Comparison of ENCODE assay signal across 29 cellular contexts in the genomic region with DNA sequence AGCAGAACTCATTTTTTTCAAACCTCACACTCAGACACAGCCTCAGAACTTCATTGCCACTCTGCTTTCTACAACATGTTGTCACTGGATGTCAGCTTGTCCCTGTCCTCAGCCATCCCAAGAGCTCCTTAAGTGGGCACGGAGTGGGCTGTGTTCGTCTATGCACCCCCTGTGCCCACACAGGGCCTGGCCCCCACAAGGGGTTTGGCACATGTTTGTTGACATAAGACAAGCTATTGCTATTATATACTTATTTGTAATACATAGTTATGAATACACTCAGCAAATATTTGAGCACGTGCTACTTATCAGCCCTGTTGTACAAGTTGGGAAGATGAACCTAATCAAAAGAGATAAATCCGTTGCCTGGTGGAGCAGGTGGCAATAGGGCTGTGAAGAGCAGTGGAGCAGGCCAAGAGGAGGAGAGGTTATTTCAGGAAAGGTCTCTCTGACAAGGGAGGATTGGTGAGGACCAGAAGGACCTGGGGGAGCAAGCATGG. TPM values are rescaled to one million over a fixed set of nuclear protein-coding genes. Genes with fewer than 3 reads are reported as not detected.
DNase-seq lines count a peak whose midpoint lies in the region; ATAC-seq, FAIRE-seq and TF ChIP-seq lines count a peak whose summit lies in the region.
"Had no signal": no experiment of that assay in that cellular context is flagged by ENCODE, and none has a peak within 500 bp of the region (broad histone marks: within the 10 kb centered on the region; RNA-seq: fewer than 3 reads in every experiment).

No MANE protein-coding gene starts in this region.

- H3K23ac ChIP-seq in H1 (ENCODE audit: insufficient read length), result no peak overlapping the region

- H2BK5ac ChIP-seq in H1 (ENCODE audit: low read depth, low read length), result no peak overlapping the region

- no peak for TF ChIP-seq RAD21 in H1 (IDR thresholded peaks at IDR 0.05 in 1 of 2, conservative IDR thresholded peaks at IDR 0.05 in 1 of 2; ENCODE audit: low read depth in 2 of 2, low read length in 2 of 2)

- DNase-seq in natural killer cell treated with Interleukin-12 subunit alpha and Interleukin-12 subunit beta and Interleukin-15 and Interleukin-18, amount 100 ng/mL, for 72 hours (ENCODE audit: low spot score), result peak; percentile 1
- no peak for DNase-seq in natural killer cell
- no peak for DNase-seq in H1 (ENCODE audit: low read depth in 1 of 2, low spot score in 2 of 2)
- DNase-seq in activated CD8-positive, alpha-beta T cell treated with anti-CD3 and anti-CD28 coated beads for 36 hours, result no peak
- DNase-seq in naive thymus-derived CD4-positive, alpha-beta T cell, result no peak
- DNase-seq in GM12892 (ENCODE audit: insufficient read length), result no peak
- DNase-seq: activated CD4-positive, alpha-beta T cell treated with anti-CD3 and anti-CD28 coated beads for 48 hours; activated CD8-positive, alpha-beta memory T cell treated with anti-CD3 and anti-CD28 coated beads for 24 hours; GDM1; hypothalamus; lower lobe of right lung; NCI-H1048; NCI-H187 treated with DMSO at 0.1 percent for 48 hours; NCI-H69; nephron progenitor cell; ovary; Peyer's patch; retina; SIG-M5; small intestine; stimulated activated naive CD4-positive, alpha-beta T cell; T1000 had no signal

- no peaks in the 10 kb centered on the region for H3K4me1 Mint-ChIP-seq in natural killer cell treated with Interleukin-12 subunit alpha and Interleukin-12 subunit beta and Interleukin-15 and Interleukin-18, amount 100 ng/mL, for 72 hours (ENCODE audit: low read depth in 2 of 2)
- no peaks in the 10 kb centered on the region for H3K4me1 Mint-ChIP-seq in natural killer cell
- no peaks in the 10 kb centered on the region for H3K4me1 Mint-ChIP-seq in IgD-negative memory B cell
- no peaks in the 10 kb centered on the region for H3K4me1 Mint-ChIP-seq in activated CD8-positive, alpha-beta T cell treated with anti-CD3 and anti-CD28 coated beads for 36 hours (ENCODE audit: low read depth)
- H3K4me1 Mint-ChIP-seq in naive thymus-derived CD4-positive, alpha-beta T cell, result no peaks in the 10 kb centered on the region

- no peak overlapping the region for H3K27ac Mint-ChIP-seq in natural killer cell treated with Interleukin-12 subunit alpha and Interleukin-12 subunit beta and Interleukin-15 and Interleukin-18, amount 100 ng/mL, for 72 hours
- H3K27ac Mint-ChIP-seq in natural killer cell, result no peak overlapping the region
- peak overlapping the region in 2 of 3 donors; percentile 1 to 93 for H3K27ac Mint-ChIP-seq in IgD-negative memory B cell
- H3K27ac Mint-ChIP-seq in activated CD8-positive, alpha-beta T cell treated with anti-CD3 and anti-CD28 coated beads for 36 hours, result no peak overlapping the region
- H3K27ac Mint-ChIP-seq in naive thymus-derived CD4-positive, alpha-beta T cell, result no peak overlapping the region
- H3K27ac Mint-ChIP-seq: activated naive CD8-positive, alpha-beta T cell; nephron progenitor cell had no signal

- H4K5ac ChIP-seq in H1 (ENCODE audit: insufficient read length, low read depth, low read length), result no peak overlapping the region

- 0 out of 2 replicates have a peak overlapping the region, but pooled peaks have one; percentile 54 for H2BK15ac ChIP-seq in H1 (ENCODE audit: low read length)

- H3K79me1 ChIP-seq in H1 (ENCODE audit: low read depth, low read length), result no peaks in the 10 kb centered on the region

- H3K27me3 ChIP-seq in H1 (replicated peaks in 1 of 4; ENCODE audit: control insufficient read depth in 3 of 4, extremely low read depth in 1 of 4, insufficient read depth in 3 of 4, low read length in 3 of 4), result no peaks in the 10 kb centered on the region
- no peaks in the 10 kb centered on the region for H3K27me3 ChIP-seq in naive thymus-derived CD4-positive, alpha-beta T cell (ENCODE audit: control insufficient read depth in 2 of 2, insufficient read depth in 2 of 2, low read length in 2 of 2)
- H3K27me3 ChIP-seq: BLaER1 treated with 17β-estradiol and CSF1 and Interleukin-3, amounts not matched to agents 10 nM and 100 nM; ovary; Peyer's patch had no signal

- FAIRE-seq in H1 (lab: Jason Lieb, UNC) (no peak), GM12892 (lab: Jason Lieb, UNC) (no peak)
- FAIRE-seq: bronchial epithelial cell, small intestine, urothelium cell line had no signal

- H2AFZ ChIP-seq in H1 (ENCODE audit: low read length), result no peak overlapping the region

- H3K14ac ChIP-seq in H1 (ENCODE audit: insufficient read length), result no peak overlapping the region

- no peak overlapping the region for H3K27ac ChIP-seq in H1 (ENCODE audit: low read depth, low read length)
- no peak overlapping the region for H3K27ac ChIP-seq in naive thymus-derived CD4-positive, alpha-beta T cell (ENCODE audit: low read depth, low read length)
- H3K27ac ChIP-seq: BLaER1 treated with 17β-estradiol and CSF1 and Interleukin-3, amounts not matched to agents 10 nM and 100 nM; lower lobe of right lung; ovary; thoracic aorta had no signal

- intact Hi-C loops in natural killer cell (cut with micrococcal nuclease), result no loop called here
- intact Hi-C loops in activated CD8-positive, alpha-beta T cell treated with anti-CD3 and anti-CD28 coated beads for 36 hours (cut with micrococcal nuclease), result no loop called here
- intact Hi-C loops in naive thymus-derived CD4-positive, alpha-beta T cell (cut with micrococcal nuclease), result no loop called here

- H3K18ac ChIP-seq in H1 (ENCODE audit: extremely low read depth, low read length), result no peak overlapping the region

- H2AK5ac ChIP-seq in H1 (ENCODE audit: low read depth, low read length), result no peak overlapping the region

- H2BK12ac ChIP-seq in H1 (ENCODE audit: low read depth, low read length), result no peak overlapping the region

- H3K4ac ChIP-seq in H1 (replicated peaks; ENCODE audit: insufficient read length, low read depth, low read length), result peak overlapping the region; percentile 58

- no peak for ATAC-seq in natural killer cell treated with Interleukin-12 subunit alpha and Interleukin-12 subunit beta and Interleukin-15 and Interleukin-18, amount 100 ng/mL, for 72 hours
- no peak for ATAC-seq in natural killer cell
- ATAC-seq in activated CD8-positive, alpha-beta T cell treated with anti-CD3 and anti-CD28 coated beads for 36 hours, result no peak
- ATAC-seq in naive thymus-derived CD4-positive, alpha-beta T cell, result no peak
- ATAC-seq: lower lobe of right lung had no signal

- no peak for TF ChIP-seq EP300 in H1 (IDR thresholded peaks at IDR 0.05; ENCODE audit: borderline replicate concordance in 1 of 2, low read depth in 2 of 2, low read length in 2 of 2)

- H3K79me2 ChIP-seq in H1 (ENCODE audit: control insufficient read depth in 1 of 2, insufficient read depth in 2 of 2, low read length in 2 of 2), result no peaks in the 10 kb centered on the region

- TF ChIP-seq CTCF in natural killer cell (IDR thresholded peaks at IDR 0.05), result no peak
- TF ChIP-seq CTCF in H1 (IDR thresholded peaks at IDR 0.05; ENCODE audit: control extremely low read depth in 1 of 3, insufficient read depth in 1 of 3, low read depth in 1 of 3, low read length in 3 of 3), result no peak
- TF ChIP-seq CTCF in activated CD8-positive, alpha-beta T cell treated with anti-CD3 and anti-CD28 coated beads for 36 hours (IDR thresholded peaks at IDR 0.05), result no peak

- no peak overlapping the region for H3K4me2 ChIP-seq in H1 (ENCODE audit: insufficient read depth in 1 of 2, low read depth in 2 of 2, low read length in 2 of 2)
- H3K4me2 ChIP-seq: BLaER1 treated with 17β-estradiol and CSF1 and Interleukin-3, amounts not matched to agents 10 nM and 100 nM had no signal

- 76% methylated on average over 4 of the region's 4 CpGs; no CpG with 5 or more reads in 1 of the 2 experiments for WGBS in H1 (ENCODE audit: extremely low coverage in 1 of 2, insufficient coverage in 1 of 2, insufficient read length in 1 of 2, insufficient replicate concordance in 2 of 2, low coverage in 1 of 2, low lambda C conversion rate in 2 of 2, missing lambda C conversion rate in 1 of 2), 2 experiments

- no peaks in the 10 kb centered on the region for H4K20me1 ChIP-seq in H1 (replicated peaks in 1 of 2; ENCODE audit: control insufficient read depth in 1 of 2, insufficient read depth in 2 of 2, low read length in 2 of 2)
- H4K20me1 ChIP-seq: BLaER1 treated with 17β-estradiol and CSF1 and Interleukin-3, amounts not matched to agents 10 nM and 100 nM had no signal

- H4K91ac ChIP-seq in H1 (replicated peaks; ENCODE audit: insufficient read length, low read length), result no peak overlapping the region

- H3K9me3 Mint-ChIP-seq in natural killer cell treated with Interleukin-12 subunit alpha and Interleukin-12 subunit beta and Interleukin-15 and Interleukin-18, amount 100 ng/mL, for 72 hours, result no peaks in the 10 kb centered on the region
- H3K9me3 Mint-ChIP-seq in natural killer cell (no peaks in the 10 kb centered on the region), IgD-negative memory B cell (peaks cover 0 to 4% (median 2%) of the 10 kb centered on the region in 3 donors)
- no peaks in the 10 kb centered on the region for H3K9me3 Mint-ChIP-seq in activated CD8-positive, alpha-beta T cell treated with anti-CD3 and anti-CD28 coated beads for 36 hours
- H3K9me3 Mint-ChIP-seq in naive thymus-derived CD4-positive, alpha-beta T cell, result no peaks in the 10 kb centered on the region
- H3K9me3 Mint-ChIP-seq: nephron progenitor cell had no signal

- peaks cover 0 to 4% (median 2%) of the 10 kb centered on the region in 4 experiments; a peak in 3 of 7 replicates for H3K4me1 ChIP-seq in H1 (replicated peaks in 1 of 4; ENCODE audit: control insufficient read depth in 3 of 4, insufficient read depth in 4 of 4, low read length in 3 of 4)
- H3K4me1 ChIP-seq in naive thymus-derived CD4-positive, alpha-beta T cell (ENCODE audit: control insufficient read depth in 2 of 2, insufficient read depth in 2 of 2, low read length in 2 of 2), result no peaks in the 10 kb centered on the region
- H3K4me1 ChIP-seq: HAP-1, lower lobe of right lung had no signal

- no peaks in the 10 kb centered on the region for H3K9me3 ChIP-seq in H1 (ENCODE audit: insufficient read depth in 2 of 2, low read depth in 1 of 2, low read length in 1 of 2)
- no peaks in the 10 kb centered on the region for H3K9me3 ChIP-seq in naive thymus-derived CD4-positive, alpha-beta T cell (ENCODE audit: control insufficient read depth in 2 of 3, low read length in 3 of 3)
- H3K9me3 ChIP-seq: BLaER1 treated with 17β-estradiol and CSF1 and Interleukin-3, amounts not matched to agents 10 nM and 100 nM; HAP-1; lower lobe of right lung; ovary; Peyer's patch; thoracic aorta had no signal

- no peak overlapping the region for H3K9ac ChIP-seq in H1 (replicated peaks in 1 of 4; ENCODE audit: extremely low read depth in 1 of 4, low read depth in 3 of 4, low read length in 3 of 4)
- H3K9ac ChIP-seq: BLaER1 treated with 17β-estradiol and CSF1 and Interleukin-3, amounts not matched to agents 10 nM and 100 nM had no signal

- CTCF ChIA-PET in H1 (lab: Charles Lee; ENCODE audit: partially characterized antibody), result interaction anchor here (1.0 to 6.0 kb wide), 7 partner anchors 10 to 416 kb away, joined by 3 to 23 read pairs (median 3); no protein-coding TSS in a partner anchor
- CTCF ChIA-PET in activated CD8-positive, alpha-beta T cell treated with anti-CD3 and anti-CD28 coated beads for 36 hours (lab: Charles Lee), result no interaction called here
- CTCF ChIA-PET in naive thymus-derived CD4-positive, alpha-beta T cell (lab: Charles Lee), result no interaction called here

- no peaks in the 10 kb centered on the region for H3K23me2 ChIP-seq in H1 (ENCODE audit: low read depth, low read length)

- H3K4me3 ChIP-seq in H1 (ENCODE audit: extremely low read depth in 1 of 4, insufficient read depth in 2 of 4, low read depth in 3 of 4, low read length in 4 of 4), result no peak overlapping the region
- H3K4me3 ChIP-seq in naive thymus-derived CD4-positive, alpha-beta T cell (ENCODE audit: low read length), result no peak overlapping the region
- H3K4me3 ChIP-seq: BLaER1 treated with 17β-estradiol and CSF1 and Interleukin-3, amounts not matched to agents 10 nM and 100 nM; HAP-1; lower lobe of right lung; ovary; Peyer's patch; thoracic aorta had no signal

- H2BK120ac ChIP-seq in H1 (replicated peaks; ENCODE audit: low read depth, low read length), result peak overlapping the region; percentile 25

- H3K36me3 ChIP-seq in H1 (ENCODE audit: control insufficient read depth in 2 of 4, insufficient read depth in 4 of 4, low read length in 3 of 4), result no peaks in the 10 kb centered on the region
- H3K36me3 ChIP-seq in naive thymus-derived CD4-positive, alpha-beta T cell (ENCODE audit: control insufficient read depth in 2 of 3, insufficient read depth in 3 of 3, low read length in 3 of 3), result no peaks in the 10 kb centered on the region
- H3K36me3 ChIP-seq: BLaER1 treated with 17β-estradiol and CSF1 and Interleukin-3, amounts not matched to agents 10 nM and 100 nM; HAP-1; lower lobe of right lung; ovary; Peyer's patch; thoracic aorta had no signal

- no peak overlapping the region for H3K56ac ChIP-seq in H1 (replicated peaks; ENCODE audit: insufficient read length, low read depth, low read length)

- no peak overlapping the region for H4K8ac ChIP-seq in H1 (ENCODE audit: extremely low read depth, insufficient read depth, low read length)

- no peak overlapping the region for H3K4me3 Mint-ChIP-seq in natural killer cell treated with Interleukin-12 subunit alpha and Interleukin-12 subunit beta and Interleukin-15 and Interleukin-18, amount 100 ng/mL, for 72 hours
- H3K4me3 Mint-ChIP-seq in natural killer cell (no peak overlapping the region), IgD-negative memory B cell (no peak overlapping the region)
- no peak overlapping the region for H3K4me3 Mint-ChIP-seq in activated CD8-positive, alpha-beta T cell treated with anti-CD3 and anti-CD28 coated beads for 36 hours
- H3K4me3 Mint-ChIP-seq in naive thymus-derived CD4-positive, alpha-beta T cell, result no peak overlapping the region
- H3K4me3 Mint-ChIP-seq: activated naive CD8-positive, alpha-beta T cell; nephron progenitor cell had no signal

- H3K27me3 Mint-ChIP-seq in natural killer cell treated with Interleukin-12 subunit alpha and Interleukin-12 subunit beta and Interleukin-15 and Interleukin-18, amount 100 ng/mL, for 72 hours, result peaks cover 27 to 39% of the 10 kb centered on the region in 2 donors
- H3K27me3 Mint-ChIP-seq in natural killer cell (ENCODE audit: low read depth in 2 of 2) (peaks cover 21 to 65% of the 10 kb centered on the region in 2 donors), IgD-negative memory B cell (peaks cover 21% of the 10 kb centered on the region)
- peaks cover 10% of the 10 kb centered on the region for H3K27me3 Mint-ChIP-seq in activated CD8-positive, alpha-beta T cell treated with anti-CD3 and anti-CD28 coated beads for 36 hours
- peaks cover 2 to 35% (median 25%) of the 10 kb centered on the region in 5 donors for H3K27me3 Mint-ChIP-seq in naive thymus-derived CD4-positive, alpha-beta T cell

- TF ChIP-seq POLR2A in H1 (IDR thresholded peaks at IDR 0.05; ENCODE audit: control extremely low read depth in 1 of 2, low read depth in 2 of 2, low read length in 2 of 2) (no peak), GM12892 (IDR thresholded peaks at IDR 0.05; ENCODE audit: low read depth, low read length) (no peak)

- H2BK20ac ChIP-seq in H1 (ENCODE audit: low read length), result no peak overlapping the region

- no peaks in the 10 kb centered on the region for H3K36me3 Mint-ChIP-seq in natural killer cell treated with Interleukin-12 subunit alpha and Interleukin-12 subunit beta and Interleukin-15 and Interleukin-18, amount 100 ng/mL, for 72 hours
- H3K36me3 Mint-ChIP-seq in natural killer cell, result no peaks in the 10 kb centered on the region
- no peaks in the 10 kb centered on the region for H3K36me3 Mint-ChIP-seq in IgD-negative memory B cell
- H3K36me3 Mint-ChIP-seq in activated CD8-positive, alpha-beta T cell treated with anti-CD3 and anti-CD28 coated beads for 36 hours (ENCODE audit: low read depth), result no peaks in the 10 kb centered on the region
- no peaks in the 10 kb centered on the region for H3K36me3 Mint-ChIP-seq in naive thymus-derived CD4-positive, alpha-beta T cell
- H3K36me3 Mint-ChIP-seq: activated naive CD8-positive, alpha-beta T cell had no signal

- POLR2A ChIA-PET in H1 (lab: Charles Lee; ENCODE audit: partially characterized antibody), result no interaction called here
- POLR2A ChIA-PET in activated CD8-positive, alpha-beta T cell treated with anti-CD3 and anti-CD28 coated beads for 36 hours (lab: Charles Lee), result interaction anchor here (1.0 kb wide), 1 partner anchor 22 kb away, joined by 3 read pairs; no protein-coding TSS in a partner anchor
- POLR2A ChIA-PET in naive thymus-derived CD4-positive, alpha-beta T cell (lab: Charles Lee), result no interaction called here

RNA-seq across cellular contexts. Expression of a gene that starts 4.3 kb away (rescaled TPM):
- not detected for total RNA-seq in natural killer cell treated with Interleukin-12 subunit alpha and Interleukin-12 subunit beta and Interleukin-15 and Interleukin-18, amount 100 ng/mL, for 72 hours
- not detected for total RNA-seq in natural killer cell
- not detected for polyA plus RNA-seq in IgD-negative memory B cell
- not detected in 2 replicates for total RNA-seq in H1 (2021; fragmentation: NEBNext Ultra II Directional; extraction: Animal tissue kit (Norgen Biotek cat#: 25700))
- 0.17 and 0.27 TPM in 2 replicates for polyA plus RNA-seq in H1 (2011; rRNA removed)
- polyA plus RNA-seq in H1 (2011; cell fraction: cytosol; rRNA removed), result 0.06 TPM
- polyA plus RNA-seq in H1 (2011; cell fraction: nucleus; rRNA removed), result 0.34 TPM
- 0.15 TPM in 1 of 4 replicates, not detected in the others for polyA plus RNA-seq in H1 (2012, experiment 1 of 2)
- polyA plus RNA-seq in H1 (2012, experiment 2 of 2), result not detected
- polyA plus RNA-seq in H1 (2013, experiment 1 of 2), result 0.08 TPM
- 0.15 TPM for polyA plus RNA-seq in H1 (2013, experiment 2 of 2)
- not detected in 2 replicates for polyA minus RNA-seq in H1 (2011; rRNA and poly(A)+ RNA removed)
- 1.1 TPM for polyA minus RNA-seq in H1 (2011; cell fraction: cytosol; rRNA and poly(A)+ RNA removed)
- polyA minus RNA-seq in H1 (2011; cell fraction: nucleus; rRNA and poly(A)+ RNA removed), result not detected
- not detected for total RNA-seq in activated CD8-positive, alpha-beta T cell treated with anti-CD3 and anti-CD28 coated beads for 36 hours
- total RNA-seq in naive thymus-derived CD4-positive, alpha-beta T cell, result not detected
- not detected for polyA plus RNA-seq in naive thymus-derived CD4-positive, alpha-beta T cell
- polyA plus RNA-seq in GM12892 (2012; ENCODE audit: missing spikeins), result not detected
- total RNA-seq: lower lobe of right lung had no signal

RNA-seq across cellular contexts. Expression of a gene that starts 47.1 kb away (rescaled TPM):
- not detected for total RNA-seq in natural killer cell treated with Interleukin-12 subunit alpha and Interleukin-12 subunit beta and Interleukin-15 and Interleukin-18, amount 100 ng/mL, for 72 hours
- total RNA-seq in natural killer cell, result not detected
- polyA plus RNA-seq in IgD-negative memory B cell, result not detected
- total RNA-seq in H1 (2021; fragmentation: NEBNext Ultra II Directional; extraction: Animal tissue kit (Norgen Biotek cat#: 25700)), result 0.13 TPM in 2 replicates
- 0.21 and 0.24 TPM in 2 replicates for polyA plus RNA-seq in H1 (2011; rRNA removed)
- 0.28 TPM for polyA plus RNA-seq in H1 (2011; cell fraction: cytosol; rRNA removed)
- polyA plus RNA-seq in H1 (2011; cell fraction: nucleus; rRNA removed), result 0.30 TPM
- polyA plus RNA-seq in H1 (2012, experiment 1 of 2), result 0.20 to 0.33 TPM (median 0.26 TPM) in 4 replicates
- polyA plus RNA-seq in H1 (2012, experiment 2 of 2), result not detected
- polyA plus RNA-seq in H1 (2013, experiment 1 of 2), result 0.20 TPM
- polyA plus RNA-seq in H1 (2013, experiment 2 of 2), result 0.18 TPM
- 1.3 and 1.8 TPM in 2 replicates for polyA minus RNA-seq in H1 (2011; rRNA and poly(A)+ RNA removed)
- 0.51 TPM for polyA minus RNA-seq in H1 (2011; cell fraction: cytosol; rRNA and poly(A)+ RNA removed)
- 0.70 TPM for polyA minus RNA-seq in H1 (2011; cell fraction: nucleus; rRNA and poly(A)+ RNA removed)
- not detected for total RNA-seq in activated CD8-positive, alpha-beta T cell treated with anti-CD3 and anti-CD28 coated beads for 36 hours
- total RNA-seq in naive thymus-derived CD4-positive, alpha-beta T cell, result not detected
- under 1 TPM in 1 of 2 donors, not detected in 1; 0.08 TPM for polyA plus RNA-seq in naive thymus-derived CD4-positive, alpha-beta T cell
- not detected for polyA plus RNA-seq in GM12892 (2012; ENCODE audit: missing spikeins)

Comparison
In these comparisons a context has a peak if more than half of its experiments do, and no peak if none do; other contexts are left out.
1. H3K27ac Mint-ChIP-seq: peak in IgD-negative memory B cell (2 of 3); none in natural killer cell treated with Interleukin-12 subunit alpha and Interleukin-12 subunit beta and Interleukin-15 and Interleukin-18, amount 100 ng/mL, for 72 hours (0 of 2), natural killer cell (0 of 2), activated CD8-positive, alpha-beta T cell treated with anti-CD3 and anti-CD28 coated beads for 36 hours (single experiment) and naive thymus-derived CD4-positive, alpha-beta T cell (0 of 9).